Comparison of ENCODE assay signal across 15 cellular contexts in genomic region chr14:89178802-89179201, GRCh38.
A peak's percentile ranks its signal among the peaks of the same experiment; 100 is the strongest.
DNase-seq lines count a peak whose midpoint lies in the region; ATAC-seq and TF ChIP-seq lines count a peak whose summit lies in the region.
"Had no signal": no experiment of that assay in that cellular context is flagged by ENCODE, and none has a peak within 500 bp of the region (broad histone marks: within the 10 kb centered on the region; RNA-seq: fewer than 3 reads in every experiment).

No MANE protein-coding gene starts in this region.

- peak; percentile 33 to 44 for ATAC-seq in lower lobe of right lung
- ATAC-seq in HG03571 (IDR thresholded peaks at IDR 0.05; ENCODE audit: unreplicated experiment): no peak
- ATAC-seq in left lobe of liver: no peak
- ATAC-seq: GM12878 had no signal

- H3K9me3 ChIP-seq in lower lobe of right lung: no peaks in the 10 kb centered on the region
- H3K9me3 ChIP-seq in Peyer's patch: no peaks in the 10 kb centered on the region
- H3K9me3 ChIP-seq: stomach, vagina had no signal

- H3K27ac ChIP-seq in lower lobe of right lung (no peak overlapping the region), Peyer's patch (peak overlapping the region in 2 of 4 donors; percentile 31 to 43)
- H3K27ac ChIP-seq: epithelial cell of prostate, vagina had no signal

- H3K4me1 ChIP-seq in lower lobe of right lung: peaks cover 12% of the 10 kb centered on the region
- H3K4me1 ChIP-seq in Peyer's patch: peaks cover 0 to 21% (median 0%) of the 10 kb centered on the region in 4 donors

- no peak for TF ChIP-seq POLR2A in Peyer's patch (IDR thresholded peaks at IDR 0.05)

- TF ChIP-seq CTCF in AG04449 (IDR thresholded peaks at IDR 0.05; ENCODE audit: insufficient read depth, low read length, missing control alignments): no peak
- TF ChIP-seq CTCF in lower lobe of right lung (IDR thresholded peaks at IDR 0.05): no peak
- no peak for TF ChIP-seq CTCF in Peyer's patch (IDR thresholded peaks at IDR 0.05)

- H3K4me3 ChIP-seq in AG04449 (ENCODE audit: low read depth, low read length): no peak overlapping the region
- no peak overlapping the region for H3K4me3 ChIP-seq in lower lobe of right lung
- H3K4me3 ChIP-seq in Peyer's patch: no peak overlapping the region
- H3K4me3 ChIP-seq: GM12878, stomach, vagina had no signal

- peak; percentile 44 for DNase-seq in AG04449 (ENCODE audit: low read depth, low spot score)
- peak; percentile 14 for DNase-seq in GM04503 (ENCODE audit: low read depth)
- DNase-seq in astrocyte of the hippocampus (ENCODE audit: low read depth, low spot score): peak; percentile 37
- DNase-seq in lower lobe of right lung: no peak
- DNase-seq in retina: no peak
- no peak for DNase-seq in Peyer's patch
- no peak for DNase-seq in left lobe of liver (ENCODE audit: low spot score)
- DNase-seq: activated gamma-delta T cell, NCI-H2029, NCI-H510A, stomach had no signal

- POLR2A ChIA-PET in AG04449 (lab: Yijun Ruan, JAX): interaction anchor here (0.7 kb wide), 1 partner anchor 187 kb away, joined by 3 read pairs; no protein-coding TSS in a partner anchor

- intact Hi-C loops in lower lobe of right lung (cut with DNase I): no loop called here

- H3K36me3 ChIP-seq in lower lobe of right lung (peaks cover 6% of the 10 kb centered on the region), Peyer's patch (peaks cover 0 to 12% (median 0%) of the 10 kb centered on the region in 3 donors)
- H3K36me3 ChIP-seq: vagina had no signal

- H3K27me3 ChIP-seq in lower lobe of right lung (ENCODE audit: low read depth): no peaks in the 10 kb centered on the region
- no peaks in the 10 kb centered on the region for H3K27me3 ChIP-seq in Peyer's patch
- H3K27me3 ChIP-seq: stomach, vagina had no signal

- CTCF ChIA-PET in AG04449 (lab: Yijun Ruan, JAX): interaction anchor here (1.2 to 2.5 kb wide), 5 partner anchors 10 to 736 kb away, joined by 3 to 11 read pairs (median 6); no protein-coding TSS in a partner anchor

Comparison
In these comparisons a context has a peak if more than half of its experiments do, and no peak if none do; other contexts are left out.
1. DNase-seq: peak in AG04449 (single experiment), GM04503 (single experiment) and astrocyte of the hippocampus (single experiment); none in lower lobe of right lung (single experiment), retina (single experiment), Peyer's patch (0 of 3) and left lobe of liver (single experiment).
2. ATAC-seq: peak in lower lobe of right lung (2 of 2); none in HG03571 (single experiment) and left lobe of liver (single experiment).